Comparison of ENCODE assay signal across 8 cellular contexts in genomic region chr6:25056130-25056529, GRCh38.
DNase-seq lines count a peak whose midpoint lies in the region; ATAC-seq and TF ChIP-seq lines count a peak whose summit lies in the region.

No MANE protein-coding gene starts in this region.

- peak; percentile 50 for ATAC-seq in HG03457 (IDR thresholded peaks at IDR 0.05; ENCODE audit: unreplicated experiment)

- H3K9me3 ChIP-seq in neuronal stem cell (replicated peaks in 1 of 2; ENCODE audit: control insufficient read depth in 2 of 2, insufficient read depth in 1 of 2, low read depth in 1 of 2, low read length in 2 of 2): peaks cover 3 to 4% of the 10 kb centered on the region in 2 donors
- H3K9me3 ChIP-seq in PC-9 (ENCODE audit: insufficient read depth, low read depth): no peaks in the 10 kb centered on the region; the same call in 1 of the 2 replicates

- CTCF ChIA-PET in PC-9 (lab: Charles Lee): no interaction called here

- no peaks in the 10 kb centered on the region for H3K27me3 ChIP-seq in neuronal stem cell (ENCODE audit: control insufficient read depth in 3 of 3, insufficient read depth in 3 of 3, low read depth in 1 of 3, low read length in 3 of 3)
- no peaks in the 10 kb centered on the region for H3K27me3 ChIP-seq in H7 (ENCODE audit: control insufficient read depth, insufficient read depth, low read length)
- H3K27me3 ChIP-seq in PC-9 (ENCODE audit: insufficient read depth, low read depth): no peaks in the 10 kb centered on the region

- POLR2A ChIA-PET in PC-9 (lab: Charles Lee; ENCODE audit: unreplicated experiment): no interaction called here

- no peaks in the 10 kb centered on the region for H3F3A ChIP-seq in PC-9 (ENCODE audit: insufficient read depth, low read depth)

- H3K14ac ChIP-seq in neuronal stem cell (ENCODE audit: low read length): no peak overlapping the region

- H2AFZ ChIP-seq in neuronal stem cell (ENCODE audit: low read length) (peak overlapping the region; percentile 28), PC-9 (no peak overlapping the region)

- no peak for TF ChIP-seq CTCF in PC-9 (conservative IDR thresholded peaks at IDR 0.05)

- H4K91ac ChIP-seq in neuronal stem cell (ENCODE audit: low read depth, low read length, poor library complexity): no peak overlapping the region

- no peak overlapping the region for H3K18ac ChIP-seq in neuronal stem cell (ENCODE audit: low read length)

- no peak overlapping the region for H4K8ac ChIP-seq in neuronal stem cell (ENCODE audit: low read depth, low read length)

- no CpG with 5 or more reads among the region's 3 CpGs for WGBS in neuronal stem cell (ENCODE audit: extremely low coverage in 2 of 2, insufficient read length in 2 of 2, insufficient replicate concordance in 1 of 2), 2 donors

- H3K9me2 ChIP-seq in PC-9 (ENCODE audit: insufficient read depth): no peaks in the 10 kb centered on the region

- intact Hi-C loops in PC-9 (cut with micrococcal nuclease; ENCODE audit: unreplicated experiment): no loop called here

- H2BK120ac ChIP-seq in neuronal stem cell (ENCODE audit: low read depth, low read length): no peak overlapping the region

- no TSS peak for BruUV-seq in PC-9 (replicated peaks; lab: Mats Ljungman, UMichigan)

- no peak overlapping the region for H2BK15ac ChIP-seq in neuronal stem cell (ENCODE audit: low read length)

- H3K23ac ChIP-seq in neuronal stem cell (ENCODE audit: low read depth, low read length, poor library complexity): no peak overlapping the region

- no peaks in the 10 kb centered on the region for H3K79me1 ChIP-seq in neuronal stem cell (ENCODE audit: low read depth, low read length)

- H3K4me2 ChIP-seq in neuronal stem cell (ENCODE audit: insufficient read depth, low read length, poor library complexity, severe bottlenecking) (no peak overlapping the region), PC-9 (no peak overlapping the region)

- H3K4ac ChIP-seq in neuronal stem cell (ENCODE audit: low read length): no peak overlapping the region

- H3K4me3 ChIP-seq in neuronal stem cell (ENCODE audit: low read length in 2 of 2): no peak overlapping the region
- no peak overlapping the region for H3K4me3 ChIP-seq in H7 (ENCODE audit: insufficient read depth, low read depth, low read length)
- H3K4me3 ChIP-seq in PC-9: no peak overlapping the region

- DNase-seq in stimulated activated CD4-positive, alpha-beta T cell treated with anti-CD3 and anti-CD28 coated beads, Interleukin-15, amount 100 ng/mL, for 24 hours: peak; percentile 56
- DNase-seq in stimulated activated CD4-positive, alpha-beta T cell treated with anti-CD3 and anti-CD28 coated beads, Interleukin-12 subunit alpha, Interleukin-12 subunit beta, amount 100 ng/mL, for 4 hours: no peak
- peak; percentile 39 for DNase-seq in activated CD4-positive, CD25-positive, alpha-beta regulatory T cell treated with anti-CD3 and anti-CD28 coated beads, Interleukin-2, amount 50 U/mL, for 72 hours
- DNase-seq in neuronal stem cell (ENCODE audit: low spot score): no peak
- no peak for DNase-seq in H7
- DNase-seq in COLO668 (lab: John Stamatoyannopoulos, UW; ENCODE audit: unreplicated experiment): no peak
- no peak for DNase-seq in PC-9

- no peak overlapping the region for H3K27ac ChIP-seq in neuronal stem cell (replicated peaks; ENCODE audit: low read length)
- H3K27ac ChIP-seq in PC-9: no peak overlapping the region

- H3K79me2 ChIP-seq in PC-9 (ENCODE audit: low read depth): no peaks in the 10 kb centered on the region

- H4K20me1 ChIP-seq in PC-9 (ENCODE audit: insufficient read depth): no peaks in the 10 kb centered on the region

- no peak overlapping the region for H2BK5ac ChIP-seq in neuronal stem cell (ENCODE audit: low read length)

- H3K9ac ChIP-seq in neuronal stem cell (ENCODE audit: low read depth, low read length, poor library complexity): no peak overlapping the region

- H2AK5ac ChIP-seq in neuronal stem cell (ENCODE audit: low read depth, low read length): no peak overlapping the region

- peaks cover under 1 to 7% of the 10 kb centered on the region in 2 donors for H3K4me1 ChIP-seq in neuronal stem cell (ENCODE audit: control insufficient read depth in 2 of 2, insufficient read depth in 1 of 2, low read depth in 1 of 2, low read length in 2 of 2)
- peaks cover 38% of the 10 kb centered on the region for H3K4me1 ChIP-seq in PC-9 (replicated peaks; ENCODE audit: insufficient read depth)

- H2BK12ac ChIP-seq in neuronal stem cell (ENCODE audit: low read length): no peak overlapping the region

- H3K36me3 ChIP-seq in neuronal stem cell (replicated peaks in 1 of 2; ENCODE audit: control insufficient read depth in 2 of 2, insufficient read depth in 2 of 2, low read length in 2 of 2): no peaks in the 10 kb centered on the region
- no peaks in the 10 kb centered on the region for H3K36me3 ChIP-seq in H7 (replicated peaks; ENCODE audit: control insufficient read depth, insufficient read depth, low read length)
- no peaks in the 10 kb centered on the region for H3K36me3 ChIP-seq in PC-9 (ENCODE audit: low read depth)

Comparison
In these comparisons a context has a peak if more than half of its experiments do, and no peak if none do; other contexts are left out.
1. DNase-seq: peak in stimulated activated CD4-positive, alpha-beta T cell treated with anti-CD3 and anti-CD28 coated beads, Interleukin-15, amount 100 ng/mL, for 24 hours (single experiment) and activated CD4-positive, CD25-positive, alpha-beta regulatory T cell treated with anti-CD3 and anti-CD28 coated beads, Interleukin-2, amount 50 U/mL, for 72 hours (single experiment); none in stimulated activated CD4-positive, alpha-beta T cell treated with anti-CD3 and anti-CD28 coated beads, Interleukin-12 subunit alpha, Interleukin-12 subunit beta, amount 100 ng/mL, for 4 hours (single experiment), neuronal stem cell (single experiment), H7 (single experiment), COLO668 (single experiment) and PC-9 (0 of 2).